In genomic region chr12:16756833-16757552, GRCh38 we compare ENCODE assay signal across 24 cellular contexts.
DNase-seq lines count a peak whose midpoint lies in the region; ATAC-seq and TF ChIP-seq lines count a peak whose summit lies in the region.
"Had no signal": no experiment of that assay in that cellular context is flagged by ENCODE, and none has a peak within 500 bp of the region (broad histone marks: within the 10 kb centered on the region; RNA-seq: fewer than 3 reads in every experiment).

No MANE protein-coding gene starts in this region.

- CTCF ChIA-PET in A673 (lab: Charles Lee), result no interaction called here

- no peak overlapping the region for H3K4me3 ChIP-seq in A673 (ENCODE audit: low read depth, low read length, poor library complexity, severe bottlenecking)
- H3K4me3 ChIP-seq: A549; BLaER1 treated with 17β-estradiol and CSF1 and Interleukin-3, amounts not matched to agents 10 nM and 100 nM; dorsolateral prefrontal cortex; K562; lower lobe of right lung had no signal

- no peaks in the 10 kb centered on the region for H3K9me3 ChIP-seq in A673 (ENCODE audit: low read depth, low read length, poor library complexity, severe bottlenecking)
- H3K9me3 ChIP-seq: A549; BLaER1 treated with 17β-estradiol and CSF1 and Interleukin-3, amounts not matched to agents 10 nM and 100 nM; lower lobe of right lung had no signal

- no peaks in the 10 kb centered on the region for H3K36me3 ChIP-seq in A673 (ENCODE audit: insufficient read depth, low read length, poor library complexity, severe bottlenecking)
- H3K36me3 ChIP-seq: BLaER1 treated with 17β-estradiol and CSF1 and Interleukin-3, amounts not matched to agents 10 nM and 100 nM; lower lobe of right lung had no signal

- no peaks in the 10 kb centered on the region for H3K27me3 ChIP-seq in A673 (replicated peaks; ENCODE audit: insufficient read depth, low read depth, low read length, poor library complexity)
- H3K27me3 ChIP-seq: BLaER1 treated with 17β-estradiol and CSF1 and Interleukin-3, amounts not matched to agents 10 nM and 100 nM had no signal

- H3K27ac ChIP-seq in A673 (ENCODE audit: low read depth, low read length, poor library complexity, severe bottlenecking), result no peak overlapping the region
- H3K27ac ChIP-seq: A549; BLaER1 treated with 17β-estradiol and CSF1 and Interleukin-3, amounts not matched to agents 10 nM and 100 nM; dorsolateral prefrontal cortex; lower lobe of right lung had no signal

- peaks cover 0 to 9% of the 10 kb centered on the region in 2 donors for H3K9me3 Mint-ChIP-seq in activated naive CD4-positive, alpha-beta T cell treated with anti-CD3 and anti-CD28 coated beads, Interleukin-2, amount 50 U/mL, for 72 hours

- DNase-seq in A673 (ENCODE audit: low spot score), result peak; percentile 60
- peak; percentile 24 for DNase-seq in NCI-H1417 treated with DMSO at 0.1 percent for 48 hours (lab: John Stamatoyannopoulos, UW)
- DNase-seq in NCI-H510A treated with DMSO at 0.1 percent for 48 hours (lab: John Stamatoyannopoulos, UW), result peak; percentile 61
- peak; percentile 12 for DNase-seq in iPS-NIHi7 (ENCODE audit: extremely low spot score)
- no peak for DNase-seq in NCI-H1930 (lab: John Stamatoyannopoulos, UW)
- DNase-seq in MV-4-11 (lab: John Stamatoyannopoulos, UW), result no peak
- DNase-seq in activated naive CD4-positive, alpha-beta T cell treated with anti-CD3 and anti-CD28 coated beads, Interleukin-2, amount 50 U/mL, for 72 hours (ENCODE audit: low spot score in 2 of 2), result no peak
- DNase-seq in activated CD8-positive, alpha-beta memory T cell treated with anti-CD3 and anti-CD28 coated beads, Interleukin-2, amount 50 U/mL, for 4 hours, result no peak
- DNase-seq: activated CD4-positive, alpha-beta T cell treated with anti-CD3 and anti-CD28 coated beads for 1 hour; activated naive CD4-positive, alpha-beta T cell treated with anti-CD3 and anti-CD28 coated beads, Interleukin-2, amount 10 ng/mL, durations not matched to agents 7 days and 5 days; activated T-cell treated with anti-CD3 and anti-CD28 coated beads, Interleukin-2, amount 50 U/mL, for 48 hours; anterior cingulate cortex; caudate nucleus; dorsolateral prefrontal cortex; erythroblast; foreskin melanocyte; hypothalamus; lower lobe of right lung; NCI-H2171; right cardiac atrium; T1000 had no signal

- intact Hi-C loops in A673 (cut with micrococcal nuclease; ENCODE audit: unreplicated experiment), result no loop called here

- H3K4me1 ChIP-seq in A673 (ENCODE audit: insufficient read depth, low read length, poor library complexity, severe bottlenecking), result no peaks in the 10 kb centered on the region
- H3K4me1 ChIP-seq: A549; BLaER1 treated with 17β-estradiol and CSF1 and Interleukin-3, amounts not matched to agents 10 nM and 100 nM; lower lobe of right lung had no signal

- no peak for ATAC-seq in activated naive CD4-positive, alpha-beta T cell treated with anti-CD3 and anti-CD28 coated beads, Interleukin-2, amount 50 U/mL, for 72 hours
- ATAC-seq: K562, lower lobe of right lung, right cardiac atrium had no signal

- no peaks in the 10 kb centered on the region for H3K36me3 Mint-ChIP-seq in activated naive CD4-positive, alpha-beta T cell treated with anti-CD3 and anti-CD28 coated beads, Interleukin-2, amount 50 U/mL, for 72 hours
- H3K36me3 Mint-ChIP-seq: activated naive CD4-positive, alpha-beta T cell treated with anti-CD3 and anti-CD28 coated beads, Interleukin-2, amount 10 ng/mL, durations not matched to agents 7 days and 5 days had no signal

- no TSS peak for BruUV-seq in A673 (replicated peaks; lab: Mats Ljungman, UMichigan)

- POLR2A ChIA-PET in A673 (lab: Charles Lee; ENCODE audit: low non-redundant PET), result no interaction called here

- no peak for TF ChIP-seq CTCF in A673 (conservative IDR thresholded peaks at IDR 0.05; ENCODE audit: low read depth, low read length)

- no peak overlapping the region for H3K27ac Mint-ChIP-seq in activated naive CD4-positive, alpha-beta T cell treated with anti-CD3 and anti-CD28 coated beads, Interleukin-2, amount 50 U/mL, for 72 hours
- H3K27ac Mint-ChIP-seq: activated naive CD4-positive, alpha-beta T cell treated with anti-CD3 and anti-CD28 coated beads, Interleukin-2, amount 10 ng/mL, durations not matched to agents 7 days and 5 days had no signal

Comparison
In these comparisons a context has a peak if more than half of its experiments do, and no peak if none do; other contexts are left out.
1. DNase-seq: peak in A673 (single experiment), NCI-H1417 treated with DMSO at 0.1 percent for 48 hours (single experiment), NCI-H510A treated with DMSO at 0.1 percent for 48 hours (single experiment) and iPS-NIHi7 (single experiment); none in NCI-H1930 (0 of 2), MV-4-11 (single experiment), activated naive CD4-positive, alpha-beta T cell treated with anti-CD3 and anti-CD28 coated beads, Interleukin-2, amount 50 U/mL, for 72 hours (0 of 2) and activated CD8-positive, alpha-beta memory T cell treated with anti-CD3 and anti-CD28 coated beads, Interleukin-2, amount 50 U/mL, for 4 hours (single experiment).